In the genomic region with DNA sequence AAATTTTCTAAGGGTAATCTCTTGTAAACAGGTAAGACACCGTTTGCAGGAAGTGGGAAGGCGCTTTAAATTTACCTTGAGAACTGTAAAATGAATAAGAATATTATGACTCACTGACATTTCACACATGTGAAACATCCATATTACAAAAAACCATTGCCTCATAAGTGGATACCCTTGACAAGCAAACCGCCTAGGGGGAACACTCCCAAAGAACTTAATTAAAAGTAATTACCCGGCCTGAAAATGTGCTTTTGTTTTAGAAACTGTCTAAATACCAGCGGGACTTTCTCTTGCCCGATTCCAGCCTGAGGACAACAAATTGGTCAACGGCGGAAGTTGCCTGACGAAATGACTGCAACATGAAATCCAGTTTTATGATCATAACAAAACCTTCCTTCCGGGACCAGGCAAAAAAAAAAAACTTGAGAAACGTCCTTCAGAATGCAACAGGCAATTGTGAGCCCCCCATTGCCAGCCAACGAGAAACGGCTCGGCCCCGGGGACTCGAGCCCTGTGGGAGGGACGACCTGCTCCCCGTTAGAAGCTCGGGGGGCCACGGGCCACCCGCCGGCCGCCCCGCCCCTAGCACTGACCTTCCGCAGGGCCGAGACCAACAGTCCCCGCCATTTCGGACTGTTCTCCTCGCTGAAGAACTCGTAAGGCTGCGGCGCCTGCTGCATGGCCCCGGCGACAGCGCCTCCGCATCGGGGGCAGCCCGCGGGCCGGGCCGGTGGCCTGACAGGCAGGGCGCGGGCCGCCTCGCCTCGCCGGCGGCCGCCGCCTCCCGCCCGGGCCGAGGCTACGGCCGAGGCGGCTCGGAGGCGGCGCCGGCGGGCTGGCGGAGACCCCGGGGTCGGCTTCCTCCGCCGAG, we compare ENCODE assay signal across 8 cellular contexts. TPM values are rescaled to one million over a fixed set of nuclear protein-coding genes. Genes with fewer than 3 reads are reported as not detected.
DNase-seq lines count a peak whose midpoint lies in the region; ATAC-seq and TF ChIP-seq lines count a peak whose summit lies in the region.

No MANE protein-coding gene starts in this region.

- WGBS in endodermal cell (ENCODE audit: insufficient coverage in 1 of 2, insufficient read length in 1 of 2), 2 experiments, result 0% methylated on average over 15 to 65 of the region's 66 CpGs

- intact Hi-C loops in A673 (cut with micrococcal nuclease; ENCODE audit: unreplicated experiment), result loop anchor here (5.0 to 10.0 kb wide), 2 partner anchors 116 to 369 kb away; a partner anchor contains a TSS

- H3K4me1 Mint-ChIP-seq in activated CD8-positive, alpha-beta memory T cell treated with anti-CD3 and anti-CD28 coated beads, Interleukin-2, amount 10 ng/mL, durations not matched to agents 7 days and 5 days, result peaks cover 44% of the 10 kb centered on the region
- peaks cover 27% of the 10 kb centered on the region for H3K4me1 Mint-ChIP-seq in endodermal cell
- H3K4me1 Mint-ChIP-seq in stimulated activated naive B cell treated with anti-CD40 and anti-IgM and Interleukin-4, amounts not matched to agents 10 μg/mL and 1 μg/mL and 100 μg/mL, for 72 hours, result peaks cover 11 to 23% of the 10 kb centered on the region in 2 donors

- H3K27ac Mint-ChIP-seq in activated CD8-positive, alpha-beta memory T cell treated with anti-CD3 and anti-CD28 coated beads, Interleukin-2, amount 10 ng/mL, durations not matched to agents 7 days and 5 days, result peak overlapping the region; percentile 87
- H3K27ac Mint-ChIP-seq in endodermal cell, result peak overlapping the region; percentile 46
- H3K27ac Mint-ChIP-seq in stimulated activated naive B cell treated with anti-CD40 and anti-IgM and Interleukin-4, amounts not matched to agents 10 μg/mL and 1 μg/mL and 100 μg/mL, for 72 hours, result peak overlapping the region; percentile 96

- POLR2A ChIA-PET in A673 (lab: Charles Lee; ENCODE audit: low non-redundant PET), result no interaction called here

- peak overlapping the region; percentile 82 for H3K27ac ChIP-seq in A673 (ENCODE audit: low read depth, low read length, poor library complexity, severe bottlenecking)
- H3K27ac ChIP-seq in endodermal cell (ENCODE audit: low read depth, low read length), result peak overlapping the region; percentile 94

- H3K4me1 ChIP-seq in A673 (ENCODE audit: insufficient read depth, low read length, poor library complexity, severe bottlenecking) (peaks cover 19% of the 10 kb centered on the region), endodermal cell (ENCODE audit: control insufficient read depth, insufficient read depth, low read length) (peaks cover 4% of the 10 kb centered on the region)

- CTCF ChIA-PET in A673 (lab: Charles Lee), result no interaction called here
- CTCF ChIA-PET in activated CD8-positive, alpha-beta memory T cell treated with anti-CD3 and anti-CD28 coated beads, Interleukin-2, amount 10 ng/mL, durations not matched to agents 7 days and 5 days (lab: Charles Lee), result interaction anchor here (1.0 kb wide), 2 partner anchors 81 to 369 kb away, joined by 3 read pairs; no protein-coding TSS in a partner anchor

- H3K9me3 ChIP-seq in A673 (ENCODE audit: low read depth, low read length, poor library complexity, severe bottlenecking) (no peaks in the 10 kb centered on the region), endodermal cell (ENCODE audit: control insufficient read depth, low read length) (peaks cover 16% of the 10 kb centered on the region)

- BruUV-seq in A673 (replicated peaks; lab: Mats Ljungman, UMichigan), result no TSS peak

- ATAC-seq in GM18508 (IDR thresholded peaks at IDR 0.05; ENCODE audit: insufficient read depth, unreplicated experiment) (peak; percentile 16), HG02981 (IDR thresholded peaks at IDR 0.05; ENCODE audit: unreplicated experiment) (peak; percentile 38)
- ATAC-seq in activated CD8-positive, alpha-beta memory T cell treated with anti-CD3 and anti-CD28 coated beads, Interleukin-2, amount 10 ng/mL, durations not matched to agents 7 days and 5 days, result peak; percentile 34
- ATAC-seq in stimulated activated naive B cell treated with anti-CD40 and anti-IgM and Interleukin-4, amounts not matched to agents 10 μg/mL and 1 μg/mL and 100 μg/mL, for 72 hours (replicated peaks), result peak; percentile 29 to 32

- peak overlapping the region; percentile 74 for H3K9ac ChIP-seq in endodermal cell (ENCODE audit: extremely low read depth, low read length, poor library complexity, severe bottlenecking)

- H3K36me3 ChIP-seq in A673 (ENCODE audit: insufficient read depth, low read length, poor library complexity, severe bottlenecking) (no peaks in the 10 kb centered on the region), endodermal cell (ENCODE audit: control insufficient read depth, insufficient read depth, low read length) (no peaks in the 10 kb centered on the region)

- DNase-seq in A673 (ENCODE audit: low spot score) (peak; percentile 53), NCI-H2171 (lab: John Stamatoyannopoulos, UW) (peak; percentile 21), endodermal cell (peak; percentile 73), mesenteric fat pad (ENCODE audit: low spot score) (peak; percentile 91)
- peak; percentile 77 for DNase-seq in activated CD8-positive, alpha-beta memory T cell treated with anti-CD3 and anti-CD28 coated beads, Interleukin-2, amount 10 ng/mL, durations not matched to agents 7 days and 5 days
- peak; percentile 44 for DNase-seq in stimulated activated naive B cell treated with anti-CD40 and anti-IgM and Interleukin-4, amounts not matched to agents 10 μg/mL and 1 μg/mL and 100 μg/mL, for 72 hours

- TF ChIP-seq CTCF in A673 (conservative IDR thresholded peaks at IDR 0.05; ENCODE audit: low read depth, low read length), result no peak
- no peak for TF ChIP-seq CTCF in endodermal cell (conservative IDR thresholded peaks at IDR 0.05)

- H3K27me3 ChIP-seq in A673 (replicated peaks; ENCODE audit: insufficient read depth, low read depth, low read length, poor library complexity) (no peaks in the 10 kb centered on the region), endodermal cell (ENCODE audit: control insufficient read depth, insufficient read depth, low read length, poor library complexity, severe bottlenecking) (no peaks in the 10 kb centered on the region)

- peak overlapping the region; percentile 80 for H3K4me3 Mint-ChIP-seq in activated CD8-positive, alpha-beta memory T cell treated with anti-CD3 and anti-CD28 coated beads, Interleukin-2, amount 10 ng/mL, durations not matched to agents 7 days and 5 days
- H3K4me3 Mint-ChIP-seq in endodermal cell, result peak overlapping the region; percentile 78
- H3K4me3 Mint-ChIP-seq in stimulated activated naive B cell treated with anti-CD40 and anti-IgM and Interleukin-4, amounts not matched to agents 10 μg/mL and 1 μg/mL and 100 μg/mL, for 72 hours, result peak overlapping the region; percentile 87 to 90

- H3K36me3 Mint-ChIP-seq in activated CD8-positive, alpha-beta memory T cell treated with anti-CD3 and anti-CD28 coated beads, Interleukin-2, amount 10 ng/mL, durations not matched to agents 7 days and 5 days, result peaks cover 24% of the 10 kb centered on the region
- H3K36me3 Mint-ChIP-seq in endodermal cell (ENCODE audit: low read depth), result peaks cover 10% of the 10 kb centered on the region
- peaks cover 0 to 6% of the 10 kb centered on the region in 2 donors for H3K36me3 Mint-ChIP-seq in stimulated activated naive B cell treated with anti-CD40 and anti-IgM and Interleukin-4, amounts not matched to agents 10 μg/mL and 1 μg/mL and 100 μg/mL, for 72 hours

- H3K4me3 ChIP-seq in A673 (ENCODE audit: low read depth, low read length, poor library complexity, severe bottlenecking) (peak overlapping the region; percentile 78), endodermal cell (ENCODE audit: low read length) (peak overlapping the region; percentile 98)

- H3K27me3 Mint-ChIP-seq in activated CD8-positive, alpha-beta memory T cell treated with anti-CD3 and anti-CD28 coated beads, Interleukin-2, amount 10 ng/mL, durations not matched to agents 7 days and 5 days, result peaks cover 16% of the 10 kb centered on the region
- no peaks in the 10 kb centered on the region for H3K27me3 Mint-ChIP-seq in endodermal cell (ENCODE audit: insufficient read depth)
- no peaks in the 10 kb centered on the region for H3K27me3 Mint-ChIP-seq in stimulated activated naive B cell treated with anti-CD40 and anti-IgM and Interleukin-4, amounts not matched to agents 10 μg/mL and 1 μg/mL and 100 μg/mL, for 72 hours

- peaks cover 6% of the 10 kb centered on the region for H3K9me3 Mint-ChIP-seq in activated CD8-positive, alpha-beta memory T cell treated with anti-CD3 and anti-CD28 coated beads, Interleukin-2, amount 10 ng/mL, durations not matched to agents 7 days and 5 days (ENCODE audit: low read depth)
- peaks cover 12% of the 10 kb centered on the region for H3K9me3 Mint-ChIP-seq in endodermal cell
- no peaks in the 10 kb centered on the region for H3K9me3 Mint-ChIP-seq in stimulated activated naive B cell treated with anti-CD40 and anti-IgM and Interleukin-4, amounts not matched to agents 10 μg/mL and 1 μg/mL and 100 μg/mL, for 72 hours

RNA-seq across cellular contexts. Expression of a gene that starts 0.5 kb away (rescaled TPM):
- total RNA-seq in A673 (2021) (20.3 and 22.9 TPM in 2 replicates), endodermal cell (10 to 100 TPM; 19.6 to 20.4 TPM), mesenteric fat pad (33.0 TPM)
- 10 to 100 TPM; 18.0 to 19.7 TPM for total RNA-seq in activated CD8-positive, alpha-beta memory T cell treated with anti-CD3 and anti-CD28 coated beads, Interleukin-2, amount 10 ng/mL, durations not matched to agents 7 days and 5 days
- 28.2 TPM for polyA plus RNA-seq in endodermal cell (2013, experiment 1 of 2)
- 26.1 TPM for polyA plus RNA-seq in endodermal cell (2013, experiment 2 of 2)

Comparison
In these comparisons a context has a peak if more than half of its experiments do, and no peak if none do; other contexts are left out.
1. Peak in every context shown above with its lines: DNase-seq, ATAC-seq, H3K4me3 ChIP-seq and H3K27ac ChIP-seq.
2. DNase-seq: peak in every context shown above with its lines; median percentile 91 in mesenteric fat pad; 77 in activated CD8-positive, alpha-beta memory T cell treated with anti-CD3 and anti-CD28 coated beads, Interleukin-2, amount 10 ng/mL, durations not matched to agents 7 days and 5 days; 73 in endodermal cell; 53 in A673; 44 in stimulated activated naive B cell treated with anti-CD40 and anti-IgM and Interleukin-4, amounts not matched to agents 10 μg/mL and 1 μg/mL and 100 μg/mL, for 72 hours; 21 in NCI-H2171.
3. H3K27ac Mint-ChIP-seq: peak in every context shown above with its lines; median percentile 96 in stimulated activated naive B cell treated with anti-CD40 and anti-IgM and Interleukin-4, amounts not matched to agents 10 μg/mL and 1 μg/mL and 100 μg/mL, for 72 hours; 87 in activated CD8-positive, alpha-beta memory T cell treated with anti-CD3 and anti-CD28 coated beads, Interleukin-2, amount 10 ng/mL, durations not matched to agents 7 days and 5 days; 46 in endodermal cell.